In the genomic region with DNA sequence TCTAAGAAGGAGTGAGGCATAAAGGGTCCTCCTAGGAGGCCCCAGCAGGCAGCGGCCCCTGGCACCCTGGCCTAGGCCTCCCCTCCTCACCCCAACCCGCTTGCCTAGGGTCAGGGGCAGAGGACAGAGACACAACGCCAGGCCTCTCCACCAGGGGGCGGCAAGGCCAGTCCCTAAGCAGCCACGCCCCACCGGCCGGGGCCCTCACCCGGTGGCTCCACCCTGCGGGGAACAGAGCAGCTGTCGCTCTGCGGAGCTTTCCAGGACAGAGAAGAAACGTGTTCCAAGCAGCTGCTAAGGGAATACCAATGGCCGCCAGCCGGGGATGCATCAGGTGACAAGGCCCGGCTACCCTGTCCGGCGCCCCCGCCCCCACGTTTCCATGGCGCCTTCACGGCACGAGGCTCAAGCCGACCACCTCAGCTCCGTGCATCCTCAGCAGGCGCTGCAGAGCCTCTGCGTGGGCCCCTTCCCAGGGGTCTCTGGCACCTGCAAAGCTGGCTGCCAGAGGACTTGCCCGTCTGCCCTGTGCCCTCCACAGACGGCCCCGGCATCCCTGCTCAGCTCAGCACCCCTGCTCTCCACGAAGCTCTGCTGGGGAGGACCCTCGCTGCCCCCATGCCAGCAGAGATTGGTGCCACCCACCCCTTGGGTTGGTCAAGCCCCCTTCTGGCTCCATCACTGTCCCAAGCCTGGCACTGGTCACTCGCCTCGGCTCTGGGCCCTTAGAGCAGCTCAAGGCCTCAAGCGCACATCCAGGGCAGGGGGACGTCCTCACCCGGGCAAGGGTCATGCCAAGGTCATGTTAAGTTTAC, we compare ENCODE assay signal across 1 cellular context.
TF ChIP-seq lines count a peak whose summit lies in the region.

No MANE protein-coding gene starts in this region.

TF ChIP-seq in HepG2, 621 proteins besides CTCF, POLR2A, EP300 and RAD21 (continues in another document):
- TF ChIP-seq ZNF563 (CRISPR knock-in tag; IDR thresholded peaks at IDR 0.05) = no peak
- no peak for TF ChIP-seq NR3C1 (CRISPR knock-in tag; IDR thresholded peaks at IDR 0.05)
- TF ChIP-seq, protein P1, sequence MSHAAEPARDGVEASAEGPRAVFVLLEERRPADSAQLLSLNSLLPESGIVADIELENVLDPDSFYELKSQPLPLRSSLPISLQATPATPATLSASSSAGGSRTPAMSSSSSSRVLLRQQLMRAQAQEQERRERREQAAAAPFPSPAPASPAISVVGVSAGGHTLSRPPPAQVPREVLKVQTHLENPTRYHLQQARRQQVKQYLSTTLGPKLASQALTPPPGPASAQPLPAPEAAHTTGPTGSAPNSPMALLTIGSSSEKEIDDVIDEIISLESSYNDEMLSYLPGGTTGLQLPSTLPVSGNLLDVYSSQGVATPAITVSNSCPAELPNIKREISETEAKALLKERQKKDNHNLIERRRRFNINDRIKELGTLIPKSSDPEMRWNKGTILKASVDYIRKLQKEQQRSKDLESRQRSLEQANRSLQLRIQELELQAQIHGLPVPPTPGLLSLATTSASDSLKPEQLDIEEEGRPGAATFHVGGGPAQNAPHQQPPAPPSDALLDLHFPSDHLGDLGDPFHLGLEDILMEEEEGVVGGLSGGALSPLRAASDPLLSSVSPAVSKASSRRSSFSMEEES (CRISPR knock-in tag; IDR thresholded peaks at IDR 0.05) = peak; percentile 71
- no peak; the same call in 1 of the 2 replicates for TF ChIP-seq NFYC (CRISPR knock-in tag; IDR thresholded peaks at IDR 0.05)
- peak; percentile 39 for TF ChIP-seq IKZF4 (CRISPR knock-in tag; IDR thresholded peaks at IDR 0.05; ENCODE audit: borderline replicate concordance, low read depth, not compliant biosample characterization)
- no peak for TF ChIP-seq ZFP41 (CRISPR knock-in tag; IDR thresholded peaks at IDR 0.05; ENCODE audit: borderline replicate concordance)
- no peak for TF ChIP-seq NONO (IDR thresholded peaks at IDR 0.05)
- TF ChIP-seq NONO (CRISPR knock-in tag; conservative IDR thresholded peaks at IDR 0.05) = no peak
- TF ChIP-seq RXRB (CRISPR knock-in tag; IDR thresholded peaks at IDR 0.05; ENCODE audit: borderline replicate concordance) = peak; percentile 75; the same call in 1 of the 2 replicates
- TF ChIP-seq ZNF549 (CRISPR knock-in tag; IDR thresholded peaks at IDR 0.05) = no peak
- TF ChIP-seq ZNF574 (CRISPR knock-in tag; IDR thresholded peaks at IDR 0.05) = peak; percentile 88
- no peak for TF ChIP-seq ZNF724P (CRISPR knock-in tag; IDR thresholded peaks at IDR 0.05; ENCODE audit: borderline replicate concordance)
- no peak for TF ChIP-seq ZFP36L1 (CRISPR knock-in tag; IDR thresholded peaks at IDR 0.05)
- TF ChIP-seq, protein P2, sequence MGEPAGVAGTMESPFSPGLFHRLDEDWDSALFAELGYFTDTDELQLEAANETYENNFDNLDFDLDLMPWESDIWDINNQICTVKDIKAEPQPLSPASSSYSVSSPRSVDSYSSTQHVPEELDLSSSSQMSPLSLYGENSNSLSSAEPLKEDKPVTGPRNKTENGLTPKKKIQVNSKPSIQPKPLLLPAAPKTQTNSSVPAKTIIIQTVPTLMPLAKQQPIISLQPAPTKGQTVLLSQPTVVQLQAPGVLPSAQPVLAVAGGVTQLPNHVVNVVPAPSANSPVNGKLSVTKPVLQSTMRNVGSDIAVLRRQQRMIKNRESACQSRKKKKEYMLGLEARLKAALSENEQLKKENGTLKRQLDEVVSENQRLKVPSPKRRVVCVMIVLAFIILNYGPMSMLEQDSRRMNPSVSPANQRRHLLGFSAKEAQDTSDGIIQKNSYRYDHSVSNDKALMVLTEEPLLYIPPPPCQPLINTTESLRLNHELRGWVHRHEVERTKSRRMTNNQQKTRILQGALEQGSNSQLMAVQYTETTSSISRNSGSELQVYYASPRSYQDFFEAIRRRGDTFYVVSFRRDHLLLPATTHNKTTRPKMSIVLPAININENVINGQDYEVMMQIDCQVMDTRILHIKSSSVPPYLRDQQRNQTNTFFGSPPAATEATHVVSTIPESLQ (CRISPR knock-in tag; conservative IDR thresholded peaks at IDR 0.05) = no peak
- TF ChIP-seq HMG20B (CRISPR knock-in tag; conservative IDR thresholded peaks at IDR 0.05) = no peak
- TF ChIP-seq FOXP1 (IDR thresholded peaks at IDR 0.05) = no peak
- no peak for TF ChIP-seq FOXP1 (CRISPR knock-in tag; IDR thresholded peaks at IDR 0.05)
- TF ChIP-seq NCOA5 (CRISPR knock-in tag; IDR thresholded peaks at IDR 0.05) = no peak
- no peak for TF ChIP-seq ZNF619 (CRISPR knock-in tag; IDR thresholded peaks at IDR 0.05)
- no peak for TF ChIP-seq EZH2 (conservative IDR thresholded peaks at IDR 0.05; ENCODE audit: low read depth, low read length)
- TF ChIP-seq PCBP2 (optimal IDR thresholded peaks at IDR 0.05; ENCODE audit: low read depth, low read length, poor library complexity, severe bottlenecking) = no peak
- TF ChIP-seq SRSF1 (optimal IDR thresholded peaks at IDR 0.05; ENCODE audit: low read depth, low read length) = no peak
- TF ChIP-seq ZSCAN31 (CRISPR knock-in tag; IDR thresholded peaks at IDR 0.05; ENCODE audit: low read depth) = peak; percentile 58; the same call in 1 of the 2 replicates
- no peak for TF ChIP-seq TBP (CRISPR knock-in tag; IDR thresholded peaks at IDR 0.05)
- TF ChIP-seq HNF4G (IDR thresholded peaks at IDR 0.05; ENCODE audit: borderline replicate concordance, low read depth, low read length) = no peak
- no peak for TF ChIP-seq HNF4G (CRISPR knock-in tag; IDR thresholded peaks at IDR 0.05; ENCODE audit: borderline replicate concordance, low read depth)
- TF ChIP-seq ZNF543 (CRISPR knock-in tag; IDR thresholded peaks at IDR 0.05) = no peak
- TF ChIP-seq KLF6 (CRISPR knock-in tag; IDR thresholded peaks at IDR 0.05) = peak; percentile 52; the same call in 1 of the 2 replicates
- no peak for TF ChIP-seq XBP1 (CRISPR knock-in tag; IDR thresholded peaks at IDR 0.05)
- TF ChIP-seq YY1 (IDR thresholded peaks at IDR 0.05; ENCODE audit: insufficient read depth, insufficient replicate concordance, low read depth, low read length) = peak; percentile 82
- no peak for TF ChIP-seq ZBTB21 (CRISPR knock-in tag; IDR thresholded peaks at IDR 0.05)
- TF ChIP-seq JDP2 (CRISPR knock-in tag; IDR thresholded peaks at IDR 0.05; ENCODE audit: borderline replicate concordance) = no peak
- TF ChIP-seq TOE1 (CRISPR knock-in tag; IDR thresholded peaks at IDR 0.05) = no peak
- TF ChIP-seq SP2 (CRISPR knock-in tag; IDR thresholded peaks at IDR 0.05) = no peak
- no peak for TF ChIP-seq PRMT3 (CRISPR knock-in tag; IDR thresholded peaks at IDR 0.05; ENCODE audit: borderline replicate concordance, low read depth)
- TF ChIP-seq, protein P3, sequence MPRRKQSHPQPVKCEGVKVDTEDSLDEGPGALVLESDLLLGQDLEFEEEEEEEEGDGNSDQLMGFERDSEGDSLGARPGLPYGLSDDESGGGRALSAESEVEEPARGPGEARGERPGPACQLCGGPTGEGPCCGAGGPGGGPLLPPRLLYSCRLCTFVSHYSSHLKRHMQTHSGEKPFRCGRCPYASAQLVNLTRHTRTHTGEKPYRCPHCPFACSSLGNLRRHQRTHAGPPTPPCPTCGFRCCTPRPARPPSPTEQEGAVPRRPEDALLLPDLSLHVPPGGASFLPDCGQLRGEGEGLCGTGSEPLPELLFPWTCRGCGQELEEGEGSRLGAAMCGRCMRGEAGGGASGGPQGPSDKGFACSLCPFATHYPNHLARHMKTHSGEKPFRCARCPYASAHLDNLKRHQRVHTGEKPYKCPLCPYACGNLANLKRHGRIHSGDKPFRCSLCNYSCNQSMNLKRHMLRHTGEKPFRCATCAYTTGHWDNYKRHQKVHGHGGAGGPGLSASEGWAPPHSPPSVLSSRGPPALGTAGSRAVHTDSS (CRISPR knock-in tag; conservative IDR thresholded peaks at IDR 0.05) = no peak
- TF ChIP-seq, protein P4, sequence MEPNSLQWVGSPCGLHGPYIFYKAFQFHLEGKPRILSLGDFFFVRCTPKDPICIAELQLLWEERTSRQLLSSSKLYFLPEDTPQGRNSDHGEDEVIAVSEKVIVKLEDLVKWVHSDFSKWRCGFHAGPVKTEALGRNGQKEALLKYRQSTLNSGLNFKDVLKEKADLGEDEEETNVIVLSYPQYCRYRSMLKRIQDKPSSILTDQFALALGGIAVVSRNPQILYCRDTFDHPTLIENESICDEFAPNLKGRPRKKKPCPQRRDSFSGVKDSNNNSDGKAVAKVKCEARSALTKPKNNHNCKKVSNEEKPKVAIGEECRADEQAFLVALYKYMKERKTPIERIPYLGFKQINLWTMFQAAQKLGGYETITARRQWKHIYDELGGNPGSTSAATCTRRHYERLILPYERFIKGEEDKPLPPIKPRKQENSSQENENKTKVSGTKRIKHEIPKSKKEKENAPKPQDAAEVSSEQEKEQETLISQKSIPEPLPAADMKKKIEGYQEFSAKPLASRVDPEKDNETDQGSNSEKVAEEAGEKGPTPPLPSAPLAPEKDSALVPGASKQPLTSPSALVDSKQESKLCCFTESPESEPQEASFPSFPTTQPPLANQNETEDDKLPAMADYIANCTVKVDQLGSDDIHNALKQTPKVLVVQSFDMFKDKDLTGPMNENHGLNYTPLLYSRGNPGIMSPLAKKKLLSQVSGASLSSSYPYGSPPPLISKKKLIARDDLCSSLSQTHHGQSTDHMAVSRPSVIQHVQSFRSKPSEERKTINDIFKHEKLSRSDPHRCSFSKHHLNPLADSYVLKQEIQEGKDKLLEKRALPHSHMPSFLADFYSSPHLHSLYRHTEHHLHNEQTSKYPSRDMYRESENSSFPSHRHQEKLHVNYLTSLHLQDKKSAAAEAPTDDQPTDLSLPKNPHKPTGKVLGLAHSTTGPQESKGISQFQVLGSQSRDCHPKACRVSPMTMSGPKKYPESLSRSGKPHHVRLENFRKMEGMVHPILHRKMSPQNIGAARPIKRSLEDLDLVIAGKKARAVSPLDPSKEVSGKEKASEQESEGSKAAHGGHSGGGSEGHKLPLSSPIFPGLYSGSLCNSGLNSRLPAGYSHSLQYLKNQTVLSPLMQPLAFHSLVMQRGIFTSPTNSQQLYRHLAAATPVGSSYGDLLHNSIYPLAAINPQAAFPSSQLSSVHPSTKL (CRISPR knock-in tag; IDR thresholded peaks at IDR 0.05) = peak; percentile 41; the same call in 1 of the 2 replicates
- no peak for TF ChIP-seq RBM22 (optimal IDR thresholded peaks at IDR 0.05; ENCODE audit: low read length)
- TF ChIP-seq ZNF101 (CRISPR knock-in tag; IDR thresholded peaks at IDR 0.05; ENCODE audit: borderline replicate concordance, low read depth) = no peak
- TF ChIP-seq, protein P5, sequence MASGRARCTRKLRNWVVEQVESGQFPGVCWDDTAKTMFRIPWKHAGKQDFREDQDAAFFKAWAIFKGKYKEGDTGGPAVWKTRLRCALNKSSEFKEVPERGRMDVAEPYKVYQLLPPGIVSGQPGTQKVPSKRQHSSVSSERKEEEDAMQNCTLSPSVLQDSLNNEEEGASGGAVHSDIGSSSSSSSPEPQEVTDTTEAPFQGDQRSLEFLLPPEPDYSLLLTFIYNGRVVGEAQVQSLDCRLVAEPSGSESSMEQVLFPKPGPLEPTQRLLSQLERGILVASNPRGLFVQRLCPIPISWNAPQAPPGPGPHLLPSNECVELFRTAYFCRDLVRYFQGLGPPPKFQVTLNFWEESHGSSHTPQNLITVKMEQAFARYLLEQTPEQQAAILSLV (CRISPR knock-in tag; IDR thresholded peaks at IDR 0.05; ENCODE audit: borderline replicate concordance) = no peak
- no peak for TF ChIP-seq ZNF670 (CRISPR knock-in tag; IDR thresholded peaks at IDR 0.05; ENCODE audit: borderline replicate concordance)
- TF ChIP-seq, protein P6, sequence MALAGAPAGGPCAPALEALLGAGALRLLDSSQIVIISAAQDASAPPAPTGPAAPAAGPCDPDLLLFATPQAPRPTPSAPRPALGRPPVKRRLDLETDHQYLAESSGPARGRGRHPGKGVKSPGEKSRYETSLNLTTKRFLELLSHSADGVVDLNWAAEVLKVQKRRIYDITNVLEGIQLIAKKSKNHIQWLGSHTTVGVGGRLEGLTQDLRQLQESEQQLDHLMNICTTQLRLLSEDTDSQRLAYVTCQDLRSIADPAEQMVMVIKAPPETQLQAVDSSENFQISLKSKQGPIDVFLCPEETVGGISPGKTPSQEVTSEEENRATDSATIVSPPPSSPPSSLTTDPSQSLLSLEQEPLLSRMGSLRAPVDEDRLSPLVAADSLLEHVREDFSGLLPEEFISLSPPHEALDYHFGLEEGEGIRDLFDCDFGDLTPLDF (CRISPR knock-in tag; IDR thresholded peaks at IDR 0.05) = no peak
- TF ChIP-seq ZNF180 (CRISPR knock-in tag; IDR thresholded peaks at IDR 0.05; ENCODE audit: borderline replicate concordance, low read depth) = no peak
- TF ChIP-seq ZNF17 (CRISPR knock-in tag; IDR thresholded peaks at IDR 0.05) = no peak
- no peak; the same call in 1 of the 2 replicates for TF ChIP-seq MEIS1 (CRISPR knock-in tag; IDR thresholded peaks at IDR 0.05; ENCODE audit: borderline replicate concordance)
- no peak for TF ChIP-seq ZBTB44 (CRISPR knock-in tag; IDR thresholded peaks at IDR 0.05)
- TF ChIP-seq ARNTL (CRISPR knock-in tag; IDR thresholded peaks at IDR 0.05) = 0 out of 2 replicates have a peak, but pooled peaks have one; percentile 27
- TF ChIP-seq SYNCRIP (IDR thresholded peaks at IDR 0.05; ENCODE audit: insufficient read depth, low read depth, low read length) = no peak
- TF ChIP-seq ZNF260 (CRISPR knock-in tag; IDR thresholded peaks at IDR 0.05; ENCODE audit: borderline replicate concordance, low read depth) = no peak
